8 cellular contexts compared by ENCODE assay signal in the genomic region with DNA sequence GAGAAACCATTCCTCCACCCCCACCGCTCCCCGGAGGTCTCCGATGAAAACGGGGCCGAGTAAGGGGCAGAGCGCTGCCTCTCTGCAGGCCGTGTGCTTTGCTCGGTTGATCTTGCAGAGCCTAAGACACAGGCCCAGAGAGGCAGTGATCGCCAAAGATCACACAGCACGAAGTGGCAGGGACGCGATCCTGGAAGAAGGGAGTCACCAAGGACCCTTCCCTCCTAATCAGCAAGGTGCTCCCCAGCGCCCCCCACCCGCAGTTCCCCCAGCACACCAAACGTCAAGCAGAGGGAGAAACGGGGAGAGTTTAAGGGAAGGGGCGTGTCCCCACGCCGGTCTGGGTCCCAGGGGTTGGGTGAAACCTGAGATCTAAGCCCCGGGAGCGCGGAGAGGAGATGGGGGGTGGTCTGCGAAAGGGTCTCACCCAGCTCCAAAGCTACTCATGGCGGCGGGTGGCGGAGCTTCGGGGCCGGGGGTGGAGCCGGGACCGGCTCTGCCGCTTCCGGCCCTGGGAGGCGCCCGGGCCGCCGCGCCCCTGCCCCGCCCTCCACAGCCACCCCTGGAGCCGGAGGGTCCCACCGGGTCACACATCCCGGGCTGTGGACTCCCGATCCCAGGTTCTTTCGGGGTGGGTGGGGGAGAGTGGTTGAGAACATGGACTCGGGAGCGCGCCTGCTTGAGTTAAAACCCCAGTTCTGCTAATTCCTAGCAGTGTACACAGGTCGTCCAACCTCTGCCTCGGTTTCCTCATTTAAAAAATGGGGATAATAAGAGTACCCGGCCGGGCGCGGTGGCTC. TPM values are rescaled to one million over a fixed set of nuclear protein-coding genes. Genes with fewer than 3 reads are reported as not detected.
A peak's percentile ranks its signal among the peaks of the same experiment; 100 is the strongest.
DNase-seq lines count a peak whose midpoint lies in the region; ATAC-seq and TF ChIP-seq lines count a peak whose summit lies in the region.

A gene with protein sequence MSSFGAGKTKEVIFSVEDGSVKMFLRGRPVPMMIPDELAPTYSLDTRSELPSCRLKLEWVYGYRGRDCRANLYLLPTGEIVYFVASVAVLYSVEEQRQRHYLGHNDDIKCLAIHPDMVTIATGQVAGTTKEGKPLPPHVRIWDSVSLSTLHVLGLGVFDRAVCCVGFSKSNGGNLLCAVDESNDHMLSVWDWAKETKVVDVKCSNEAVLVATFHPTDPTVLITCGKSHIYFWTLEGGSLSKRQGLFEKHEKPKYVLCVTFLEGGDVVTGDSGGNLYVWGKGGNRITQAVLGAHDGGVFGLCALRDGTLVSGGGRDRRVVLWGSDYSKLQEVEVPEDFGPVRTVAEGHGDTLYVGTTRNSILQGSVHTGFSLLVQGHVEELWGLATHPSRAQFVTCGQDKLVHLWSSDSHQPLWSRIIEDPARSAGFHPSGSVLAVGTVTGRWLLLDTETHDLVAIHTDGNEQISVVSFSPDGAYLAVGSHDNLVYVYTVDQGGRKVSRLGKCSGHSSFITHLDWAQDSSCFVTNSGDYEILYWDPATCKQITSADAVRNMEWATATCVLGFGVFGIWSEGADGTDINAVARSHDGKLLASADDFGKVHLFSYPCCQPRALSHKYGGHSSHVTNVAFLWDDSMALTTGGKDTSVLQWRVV (minus strand): TSS at position 468 of the 800 bp plus-strand sequence. CDS start 21 bp downstream, at position 447.

- peaks cover 12% of the 10 kb centered on the region for H3K27me3 Mint-ChIP-seq in dendritic cell treated with granulocyte-macrophage colony-stimulating factor and Interleukin-4, amounts not matched to agents 40 ng/mL and 50 ng/mL, for 4 days

- no peak for TF ChIP-seq POLR2A in lower leg skin (IDR thresholded peaks at IDR 0.05)

- H3K36me3 Mint-ChIP-seq in dendritic cell treated with granulocyte-macrophage colony-stimulating factor and Interleukin-4, amounts not matched to agents 40 ng/mL and 50 ng/mL, for 4 days (ENCODE audit: low read depth) = peaks cover 15% of the 10 kb centered on the region

- peak within 1 kb of the TSS; percentile 89 for H3K4me3 Mint-ChIP-seq in dendritic cell treated with granulocyte-macrophage colony-stimulating factor and Interleukin-4, amounts not matched to agents 40 ng/mL and 50 ng/mL, for 4 days

- no peaks in the 10 kb centered on the region for H3K9me3 Mint-ChIP-seq in dendritic cell treated with granulocyte-macrophage colony-stimulating factor and Interleukin-4, amounts not matched to agents 40 ng/mL and 50 ng/mL, for 4 days

- intact Hi-C loops in dendritic cell treated with granulocyte-macrophage colony-stimulating factor and Interleukin-4, amounts not matched to agents 40 ng/mL and 50 ng/mL, for 4 days (cut with micrococcal nuclease) = no loop called here
- intact Hi-C loops in lower leg skin (cut with DNase I; ENCODE audit: low total_unique reads) = no loop called here

- ATAC-seq in GM19324 (IDR thresholded peaks at IDR 0.05; ENCODE audit: low FRiP score, unreplicated experiment) = no peak

- 4 to 5% methylated on average over 45 to 51 of the region's 52 CpGs for WGBS in lower leg skin, 2 donors

- H3K4me3 ChIP-seq in LNCaP clone FGC (ENCODE audit: low read depth, low read length) (peak within 1 kb of the TSS; percentile 62), lower leg skin (ENCODE audit: low read depth, poor library complexity, severe bottlenecking) (peak within 1 kb of the TSS; percentile 53)

- DNase-seq in ELF-1 (ENCODE audit: low read depth, low spot score) (peak; percentile 89), LNCaP clone FGC (ENCODE audit: low read depth) (no peak), lower leg skin (ENCODE audit: low spot score in 2 of 2) (peak; percentile 32 to 91), SKM-1 treated with dmso at 0.1 percent for 144 hours (lab: John Stamatoyannopoulos, UW; ENCODE audit: unreplicated experiment) (no peak)
- peak; percentile 38 for DNase-seq in activated CD4-positive, alpha-beta T cell treated with anti-CD3 and anti-CD28 coated beads for 1 hour
- peak; percentile 36 to 48 for DNase-seq in stimulated activated CD8-positive, alpha-beta memory T cell treated with anti-CD3 and anti-CD28 coated beads, Interleukin-15, amount 100 ng/mL, for 48 hours (ENCODE audit: low read depth in 2 of 2)

- H3K4me1 Mint-ChIP-seq in dendritic cell treated with granulocyte-macrophage colony-stimulating factor and Interleukin-4, amounts not matched to agents 40 ng/mL and 50 ng/mL, for 4 days (ENCODE audit: low read depth) = peaks cover 54% of the 10 kb centered on the region

- H3K27ac Mint-ChIP-seq in dendritic cell treated with granulocyte-macrophage colony-stimulating factor and Interleukin-4, amounts not matched to agents 40 ng/mL and 50 ng/mL, for 4 days = peak within 1 kb of the TSS; percentile 91

- TF ChIP-seq CTCF in LNCaP clone FGC (IDR thresholded peaks at IDR 0.05; ENCODE audit: control insufficient read depth, extremely low read depth, insufficient read depth) (peak; percentile 32), lower leg skin (IDR thresholded peaks at IDR 0.05) (no peak)

RNA-seq across cellular contexts. Expression of the gene that starts here (rescaled TPM):
- 100 to 1,000 TPM in 1 of 4 donors, 10 to 100 TPM in 3; 85.6 to 101 (median 89.4) TPM for total RNA-seq in lower leg skin

Comparison
In these comparisons a context has a peak if more than half of its experiments do, and no peak if none do; other contexts are left out.
1. DNase-seq: peak in ELF-1 (single experiment), activated CD4-positive, alpha-beta T cell treated with anti-CD3 and anti-CD28 coated beads for 1 hour (single experiment), lower leg skin (2 of 2) and stimulated activated CD8-positive, alpha-beta memory T cell treated with anti-CD3 and anti-CD28 coated beads, Interleukin-15, amount 100 ng/mL, for 48 hours (2 of 2); none in LNCaP clone FGC (single experiment) and SKM-1 treated with dmso at 0.1 percent for 144 hours (single experiment).